8 cellular contexts compared by ENCODE assay signal in the genomic region with DNA sequence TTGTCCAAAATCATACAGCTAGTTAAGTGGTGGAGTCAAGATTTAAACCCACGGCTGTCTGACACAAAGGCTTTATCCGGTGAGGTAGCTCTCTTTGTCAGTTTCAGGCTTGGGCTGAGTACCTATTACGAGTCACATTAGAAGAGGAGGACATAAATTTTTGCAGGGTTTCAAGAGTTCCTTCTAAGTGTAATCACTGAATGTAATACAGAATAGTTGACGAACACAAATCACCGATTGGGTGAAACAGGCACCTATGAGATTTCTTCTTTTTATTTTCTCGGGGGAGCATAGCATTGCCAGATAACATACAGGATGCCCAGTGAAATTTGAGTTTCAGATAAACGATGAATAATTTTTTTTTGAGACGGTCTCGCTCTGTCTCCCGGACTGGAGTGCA. TPM values are rescaled to one million over a fixed set of nuclear protein-coding genes. Genes with fewer than 3 reads are reported as not detected.
A peak's percentile ranks its signal among the peaks of the same experiment; 100 is the strongest.
DNase-seq lines count a peak whose midpoint lies in the region; ATAC-seq, FAIRE-seq and TF ChIP-seq lines count a peak whose summit lies in the region.

No MANE protein-coding gene starts in this region.

- H3K27ac ChIP-seq in OCI-LY3 (ENCODE audit: low read length) (peak overlapping the region; percentile 43), pancreas (peak overlapping the region in 1 of 4 donors; percentile 71)

- H3K79me2 ChIP-seq in OCI-LY3 (ENCODE audit: low read length), result peaks cover 61% of the 10 kb centered on the region

- DNase-seq in DMS79 (lab: John Stamatoyannopoulos, UW), result peak; percentile 8
- DNase-seq in epithelial cell of esophagus (ENCODE audit: low read depth), result peak; percentile 17
- DNase-seq in pancreas, result no peak
- no peak for DNase-seq in NCI-H128 (lab: John Stamatoyannopoulos, UW; ENCODE audit: unreplicated experiment)
- DNase-seq in stimulated activated naive CD4-positive, alpha-beta T cell (lab: John Stamatoyannopoulos, UW), result no peak
- DNase-seq in NCI-H2029 treated with DMSO at 0.1 percent for 48 hours (lab: John Stamatoyannopoulos, UW), result no peak

- intact Hi-C loops in pancreas (cut with DNase I), result no loop called here

- H3K9ac ChIP-seq in OCI-LY3 (ENCODE audit: low read length), result peak overlapping the region; percentile 80

- FAIRE-seq in pancreas (lab: Jason Lieb, UNC), result no peak

- WGBS in pancreas, 2 donors, result 15 to 19% methylated on average over 10 of the region's 10 CpGs

- ATAC-seq in pancreas (no peak), HG02852 (IDR thresholded peaks at IDR 0.05; ENCODE audit: unreplicated experiment) (no peak)

- H2AFZ ChIP-seq in OCI-LY3 (ENCODE audit: low read depth, low read length), result no peak overlapping the region

- TF ChIP-seq CTCF in OCI-LY3 (IDR thresholded peaks at IDR 0.05; ENCODE audit: low read depth, low read length), result no peak
- TF ChIP-seq CTCF in epithelial cell of esophagus (IDR thresholded peaks at IDR 0.05; ENCODE audit: insufficient read depth, low read depth, low read length, missing control alignments), result no peak
- no peak for TF ChIP-seq CTCF in pancreas (IDR thresholded peaks at IDR 0.05)

- H3K4me2 ChIP-seq in OCI-LY3 (ENCODE audit: low read length), result peak overlapping the region; percentile 78

- H3K4me3 ChIP-seq in OCI-LY3 (ENCODE audit: low read length), result peak overlapping the region; percentile 90
- H3K4me3 ChIP-seq in epithelial cell of esophagus (ENCODE audit: low read length), result peak overlapping the region; percentile 74
- peak overlapping the region; percentile 68 to 91 (median 86) for H3K4me3 ChIP-seq in pancreas

- no peaks in the 10 kb centered on the region for H3K9me3 ChIP-seq in OCI-LY3 (ENCODE audit: insufficient read depth, low read length)
- no peaks in the 10 kb centered on the region for H3K9me3 ChIP-seq in pancreas

- H3K4me1 ChIP-seq in OCI-LY3 (ENCODE audit: low read length) (peaks cover 5% of the 10 kb centered on the region), pancreas (peaks cover 0 to 8% (median 0%) of the 10 kb centered on the region in 3 donors)

- H3K36me3 ChIP-seq in OCI-LY3 (replicated peaks; ENCODE audit: low read depth, low read length) (peaks cover 5% of the 10 kb centered on the region), pancreas (no peaks in the 10 kb centered on the region)

- H4K20me1 ChIP-seq in OCI-LY3 (ENCODE audit: insufficient read depth, low read length), result no peaks in the 10 kb centered on the region

- no peaks in the 10 kb centered on the region for H3K27me3 ChIP-seq in OCI-LY3 (ENCODE audit: low read depth, low read length)
- no peaks in the 10 kb centered on the region for H3K27me3 ChIP-seq in pancreas

RNA-seq across cellular contexts. Expression of gene PSMD4, which starts 0.8 kb away (rescaled TPM):
- total RNA-seq in pancreas, result 10 to 100 TPM; 53.7 to 83.6 (median 74.9) TPM
- polyA plus RNA-seq in pancreas, result 100 to 1,000 TPM in 1 of 2 donors, 10 to 100 TPM in 1; 95.0 to 104 TPM

RNA-seq across cellular contexts. Expression of gene ZNF687, which starts 26.7 kb away (rescaled TPM):
- 10 to 100 TPM; 14.8 to 23.4 (median 17.2) TPM for total RNA-seq in pancreas
- polyA plus RNA-seq in pancreas, result 10 to 100 TPM in 1 of 2 donors, 1 to 10 TPM in 1; 9.8 to 14.3 TPM

RNA-seq across cellular contexts. Expression of gene PIP5K1A, which starts 57.0 kb away (rescaled TPM):
- total RNA-seq in pancreas, result 10 to 100 TPM; 10.1 to 22.6 (median 15.3) TPM
- 10 to 100 TPM; 16.6 to 20.8 TPM for polyA plus RNA-seq in pancreas

Comparison
In these comparisons a context has a peak if more than half of its experiments do, and no peak if none do; other contexts are left out.
1. DNase-seq: peak in DMS79 (single experiment) and epithelial cell of esophagus (single experiment); none in pancreas (0 of 6), NCI-H128 (single experiment), stimulated activated naive CD4-positive, alpha-beta T cell (0 of 6) and NCI-H2029 treated with DMSO at 0.1 percent for 48 hours (single experiment).
2. Peak in every context shown above with its lines, with median percentiles within 50 percentile points of each other: H3K4me3 ChIP-seq.